Comparison of ENCODE assay signal across 8 cellular contexts in genomic region chr20:48824830-48825550, GRCh38. TPM values are rescaled to one million over a fixed set of nuclear protein-coding genes. Genes with fewer than 3 reads are reported as not detected.
A peak's percentile ranks its signal among the peaks of the same experiment; 100 is the strongest.
DNase-seq lines count a peak whose midpoint lies in the region; ATAC-seq and TF ChIP-seq lines count a peak whose summit lies in the region.

No MANE protein-coding gene starts in this region.

- no peak for TF ChIP-seq EP300 in esophagus muscularis mucosa (IDR thresholded peaks at IDR 0.05)

- H3K4me1 ChIP-seq in Panc1 (ENCODE audit: control insufficient read depth, insufficient read depth, low read length) (peaks cover 44% of the 10 kb centered on the region), esophagus muscularis mucosa (peaks cover 6 to 64% (median 47%) of the 10 kb centered on the region in 4 donors)

- H3K27me3 ChIP-seq in Panc1 (ENCODE audit: control insufficient read depth, insufficient read depth, low read length) (no peaks in the 10 kb centered on the region), esophagus muscularis mucosa (peaks cover 0 to 26% (median 0%) of the 10 kb centered on the region in 4 donors)

- POLR2A ChIA-PET in Panc1 (lab: Charles Lee) = no interaction called here

- TF ChIP-seq POLR2A in esophagus muscularis mucosa (IDR thresholded peaks at IDR 0.05; ENCODE audit: low read depth) = no peak

- in situ Hi-C loops in Panc1 (cut with HindIII; ENCODE audit: low pct_unique_long_range_greater_than_20kb, low sequenced_read_pairs) = no loop called here

- DNase-seq in NCI-H2107 treated with DMSO at 0.1 percent for 48 hours (lab: John Stamatoyannopoulos, UW; ENCODE audit: unreplicated experiment) = peak; percentile 21
- no peak for DNase-seq in NCI-H2107 (lab: John Stamatoyannopoulos, UW)
- DNase-seq in Panc1 (ENCODE audit: low read depth, low spot score) = no peak
- no peak for DNase-seq in esophagus muscularis mucosa (ENCODE audit: extremely low spot score)
- no peak for DNase-seq in NCI-H2081 (lab: John Stamatoyannopoulos, UW)
- no peak for DNase-seq in NCI-H1694 (lab: John Stamatoyannopoulos, UW)

- H3K4me3 ChIP-seq in Panc1 (ENCODE audit: low read depth in 2 of 2, low read length in 2 of 2) = peak overlapping the region; percentile 0 to 10; a peak in 2 of 4 replicates
- peak overlapping the region; percentile 4 to 67 (median 66) for H3K4me3 ChIP-seq in esophagus muscularis mucosa
- H3K4me3 ChIP-seq in skin epidermis = peak overlapping the region in 6 of 7 experiments; percentile 5 to 68 (median 58)

- TF ChIP-seq CTCF in Panc1 (IDR thresholded peaks at IDR 0.05) = no peak
- TF ChIP-seq CTCF in esophagus muscularis mucosa (IDR thresholded peaks at IDR 0.05) = no peak

- no peaks in the 10 kb centered on the region for H3K36me3 ChIP-seq in Panc1 (ENCODE audit: control insufficient read depth, insufficient read depth, low read length)
- no peaks in the 10 kb centered on the region for H3K36me3 ChIP-seq in esophagus muscularis mucosa

- no TSS peak for BruUV-seq in Panc1 (replicated peaks; lab: Mats Ljungman, UMichigan)

- no peaks in the 10 kb centered on the region for H3K9me3 ChIP-seq in Panc1 (ENCODE audit: control insufficient read depth, insufficient read depth, low read depth, low read length)
- no peaks in the 10 kb centered on the region for H3K9me3 ChIP-seq in esophagus muscularis mucosa

- WGBS in esophagus muscularis mucosa = 62% methylated on average over 12 of the region's 12 CpGs

- intact Hi-C loops in Panc1 (cut with micrococcal nuclease; ENCODE audit: unreplicated experiment) = loop anchor here (5.0 to 10.0 kb wide), 2 partner anchors 80 to 168 kb away; no protein-coding TSS in a partner anchor
- intact Hi-C loops in esophagus muscularis mucosa (cut with DNase I) = no loop called here

- peak overlapping the region; percentile 77 for H3K27ac ChIP-seq in Panc1 (ENCODE audit: low read length)
- H3K27ac ChIP-seq in esophagus muscularis mucosa (replicated peaks in 1 of 4) = peak overlapping the region; percentile 8 to 73 (median 48)
- peak overlapping the region in 18 of 21 experiments; percentile 13 to 94 (median 74) for H3K27ac ChIP-seq in skin epidermis

- CTCF ChIA-PET in Panc1 (lab: Charles Lee) = no interaction called here

- no peak for ATAC-seq in Panc1
- no peak for ATAC-seq in GM18502 (IDR thresholded peaks at IDR 0.05; ENCODE audit: poor library complexity, unreplicated experiment)

RNA-seq across cellular contexts. Expression of gene PREX1, which starts 2.8 kb away (rescaled TPM):
- total RNA-seq in Panc1 (2021; ENCODE audit: unreplicated experiment) (20.0 TPM), esophagus muscularis mucosa (10 to 100 TPM; 20.8 to 37.1 (median 24.3) TPM)
- 18.5 TPM for polyA plus RNA-seq in Panc1 (2012; ENCODE audit: insufficient read length)

Comparison
In these comparisons a context has a peak if more than half of its experiments do, and no peak if none do; other contexts are left out.
1. H3K4me3 ChIP-seq: peak in every context shown above with its lines; median percentile 66 in esophagus muscularis mucosa; 58 in skin epidermis; 5 in Panc1.